In the genomic region with DNA sequence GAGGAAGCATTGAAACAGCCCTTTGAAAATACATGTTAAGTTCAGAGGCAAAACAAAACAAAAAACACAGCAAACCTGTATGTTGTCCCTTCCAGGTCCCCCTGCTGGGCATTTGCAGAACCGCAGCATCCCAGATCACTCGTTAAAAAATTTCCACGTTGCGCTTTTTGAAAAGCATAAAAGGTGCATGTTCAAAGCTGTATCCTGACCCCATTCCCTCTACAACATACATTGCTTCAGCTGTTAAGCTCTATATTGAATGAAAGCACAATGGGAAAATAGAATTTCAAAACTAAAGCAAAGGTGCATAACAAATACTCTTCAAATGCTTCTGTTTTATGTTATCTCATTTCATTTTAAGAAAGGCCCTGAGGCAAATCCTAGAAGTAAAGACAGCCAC, we compare ENCODE assay signal across 8 cellular contexts.
DNase-seq lines count a peak whose midpoint lies in the region; TF ChIP-seq lines count a peak whose summit lies in the region.

No MANE protein-coding gene starts in this region.

- H3K23me2 ChIP-seq in H9 (ENCODE audit: insufficient read length, low read depth, low read length, poor library complexity, severe bottlenecking), result no peaks in the 10 kb centered on the region

- peaks cover 8% of the 10 kb centered on the region for H3K27me3 ChIP-seq in BE2C
- no peaks in the 10 kb centered on the region for H3K27me3 ChIP-seq in H9 (ENCODE audit: insufficient read depth, low read length)

- no peak overlapping the region for H2BK15ac ChIP-seq in H9 (ENCODE audit: low read depth, low read length)

- no peak overlapping the region for H3K4me2 ChIP-seq in H9 (ENCODE audit: insufficient read depth, insufficient read length, low read length)

- H4K8ac ChIP-seq in H9 (replicated peaks; ENCODE audit: insufficient read length, low read depth, low read length), result no peak overlapping the region

- DNase-seq in BE2C (peak; percentile 70), H9 (peak; percentile 53), RKO (ENCODE audit: low spot score) (peak; percentile 50), amniotic epithelial cell (ENCODE audit: low read depth) (peak; percentile 35), iPS-NIHi11 (ENCODE audit: low spot score) (peak; percentile 49), NCI-H187 treated with DMSO at 0.1 percent for 48 hours (lab: John Stamatoyannopoulos, UW) (no peak), hepatic stellate cell (ENCODE audit: low spot score) (no peak)
- DNase-seq in stimulated activated CD4-positive, alpha-beta T cell treated with anti-CD3 and anti-CD28 coated beads, Interleukin-4, amount 100 ng/mL, for 24 hours, result peak; percentile 36

- H4K5ac ChIP-seq in H9 (ENCODE audit: insufficient read length, low read depth, low read length), result no peak overlapping the region

- H3K18ac ChIP-seq in H9 (ENCODE audit: insufficient read length, low read depth, low read length), result no peak overlapping the region

- no peaks in the 10 kb centered on the region for H3K36me3 Mint-ChIP-seq in H9 (ENCODE audit: insufficient read depth in 1 of 3, low read depth in 3 of 3)

- H3K4me1 Mint-ChIP-seq in H9, result peaks cover 16 to 17% of the 10 kb centered on the region in 2 experiments

- no peak overlapping the region for H2BK5ac ChIP-seq in H9 (ENCODE audit: insufficient read length, low read length)

- no peaks in the 10 kb centered on the region for H3K36me3 ChIP-seq in BE2C

- no peaks in the 10 kb centered on the region for H3K79me1 ChIP-seq in H9 (ENCODE audit: insufficient read depth, low read depth, low read length, poor library complexity, severe bottlenecking)

- H3K27me3 Mint-ChIP-seq in H9 (ENCODE audit: low read depth), result no peaks in the 10 kb centered on the region

- no peak overlapping the region for H3K23ac ChIP-seq in H9 (ENCODE audit: insufficient read length, low read depth, low read length)

- no peak overlapping the region for H3K27ac ChIP-seq in H9 (ENCODE audit: insufficient read length, low read depth, low read length)

- no peaks in the 10 kb centered on the region for H3K4me1 ChIP-seq in BE2C
- H3K4me1 ChIP-seq in H9 (ENCODE audit: insufficient read depth, low read length), result no peaks in the 10 kb centered on the region

- H2AK5ac ChIP-seq in H9 (ENCODE audit: insufficient read length, low read length), result no peak overlapping the region

- no peaks in the 10 kb centered on the region for H4K20me1 ChIP-seq in H9 (ENCODE audit: control insufficient read depth, insufficient read depth, insufficient read length)

- no peak overlapping the region for H3K9ac ChIP-seq in H9 (ENCODE audit: extremely low read depth, insufficient read length, low read length)

- no peak overlapping the region for H3K4ac ChIP-seq in H9 (ENCODE audit: low read depth, low read length)

- H2AFZ ChIP-seq in H9 (ENCODE audit: low read length), result no peak overlapping the region

- H3K9me3 ChIP-seq in BE2C (no peaks in the 10 kb centered on the region), H9 (ENCODE audit: control insufficient read depth, low read depth, low read length) (no peaks in the 10 kb centered on the region)

- no peak overlapping the region for H3K4me3 ChIP-seq in BE2C (ENCODE audit: low read depth, low read length)

- WGBS in H9 (ENCODE audit: extremely low coverage, insufficient read length, low lambda C conversion rate), result no CpG with 5 or more reads among the region's 4 CpGs

- H2BK12ac ChIP-seq in H9 (ENCODE audit: insufficient read length, low read depth, low read length), result no peak overlapping the region

- no peak overlapping the region for H3K56ac ChIP-seq in H9 (ENCODE audit: insufficient read length, low read depth, low read length)

- peak overlapping the region in 1 of 3 experiments; percentile 50; a peak in 1 of 7 replicates for H3K27ac Mint-ChIP-seq in H9

- no peak overlapping the region for H4K91ac ChIP-seq in H9 (ENCODE audit: insufficient read length, low read depth, low read length)

- H2BK20ac ChIP-seq in H9 (ENCODE audit: low read depth, low read length, poor library complexity, severe bottlenecking), result no peak overlapping the region

- H3K79me2 ChIP-seq in H9 (ENCODE audit: insufficient read depth, low read length), result no peaks in the 10 kb centered on the region

- no peaks in the 10 kb centered on the region for H3K9me3 Mint-ChIP-seq in H9

- no peak overlapping the region for H3T11ph ChIP-seq in H9 (ENCODE audit: low read length)

- no peak overlapping the region for H2BK120ac ChIP-seq in H9 (ENCODE audit: low read depth, low read length, poor library complexity, severe bottlenecking)

- TF ChIP-seq CTCF in BE2C (IDR thresholded peaks at IDR 0.05; ENCODE audit: low read depth, low read length) (peak; percentile 88), H9 (conservative IDR thresholded peaks at IDR 0.05) (peak; percentile 90)

- H3K14ac ChIP-seq in H9 (ENCODE audit: insufficient read depth, low read length), result no peak overlapping the region

- no peak overlapping the region for H3K4me3 Mint-ChIP-seq in H9

Comparison
In these comparisons a context has a peak if more than half of its experiments do, and no peak if none do; other contexts are left out.
1. DNase-seq: peak in BE2C (single experiment), H9 (single experiment), RKO (single experiment), amniotic epithelial cell (single experiment), iPS-NIHi11 (single experiment) and stimulated activated CD4-positive, alpha-beta T cell treated with anti-CD3 and anti-CD28 coated beads, Interleukin-4, amount 100 ng/mL, for 24 hours (single experiment); none in NCI-H187 treated with DMSO at 0.1 percent for 48 hours (single experiment) and hepatic stellate cell (single experiment).